In the genomic region with DNA sequence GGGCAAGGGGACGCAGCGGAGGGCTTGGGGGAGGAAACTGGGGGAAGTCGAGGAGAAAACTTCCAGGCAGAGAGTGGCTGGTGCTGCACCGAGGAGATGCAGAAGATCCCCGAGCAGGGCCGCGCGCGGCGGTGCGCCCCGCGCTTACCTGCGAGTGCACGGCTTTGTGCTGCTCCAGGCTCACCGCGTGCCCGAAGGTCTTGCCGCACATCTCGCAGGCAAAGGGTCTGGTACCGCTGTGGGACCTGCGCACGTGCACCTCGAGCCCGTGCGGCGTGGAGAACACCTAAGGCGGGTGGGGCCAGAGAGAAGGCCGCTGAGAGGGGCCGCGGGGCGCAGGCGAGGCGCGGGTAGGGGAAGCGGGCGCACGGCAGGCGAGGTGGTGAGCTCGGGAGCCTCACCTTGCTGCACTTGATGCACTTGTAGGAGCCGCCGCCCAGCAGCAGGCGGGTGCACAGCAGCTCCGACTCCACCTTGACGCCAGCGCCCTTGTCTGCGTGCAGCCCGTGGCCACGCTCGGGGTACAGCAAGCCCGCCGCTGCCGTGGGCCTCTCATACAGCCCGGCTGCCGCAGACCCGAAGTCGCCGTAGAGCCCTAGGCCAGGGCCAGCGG, we compare ENCODE assay signal across 1 cellular context.
TF ChIP-seq lines count a peak whose summit lies in the region.

No MANE protein-coding gene starts in this region.

TF ChIP-seq in IMR-90, 13 proteins besides CTCF, POLR2A, EP300 and RAD21 (continued from another document):
- TF ChIP-seq NFE2L2 (IDR thresholded peaks at IDR 0.05; ENCODE audit: low read depth, low read length) (no peak), RCOR1 (IDR thresholded peaks at IDR 0.05; ENCODE audit: insufficient replicate concordance, low read length) (no peak), MXI1 (IDR thresholded peaks at IDR 0.05; ENCODE audit: borderline replicate concordance, low read depth, low read length) (no peak)
